Comparison of ENCODE assay signal across 9 cellular contexts in the genomic region with DNA sequence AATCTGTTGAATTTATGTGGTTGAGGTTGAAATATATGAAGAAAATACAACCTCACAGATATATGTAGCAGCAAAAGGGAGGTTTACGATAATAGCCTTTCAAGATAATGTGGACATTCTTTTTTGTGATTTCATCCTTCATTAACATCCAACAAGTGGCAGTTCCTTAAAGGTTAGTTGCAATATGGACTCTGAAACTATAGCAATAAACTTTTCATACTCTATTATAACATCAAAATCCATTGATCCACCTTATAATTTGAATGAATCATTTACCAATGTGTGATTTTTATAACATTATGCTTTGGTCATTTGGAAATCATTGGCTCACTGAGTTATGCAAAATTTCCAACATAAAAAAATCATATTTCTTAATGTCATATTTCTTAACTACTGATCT.
"Had no signal": no experiment of that assay in that cellular context is flagged by ENCODE, and none has a peak within 500 bp of the region (broad histone marks: within the 10 kb centered on the region; RNA-seq: fewer than 3 reads in every experiment).

No MANE protein-coding gene starts in this region.

- H3K27me3 Mint-ChIP-seq: IgD-negative memory B cell had no signal

- DNase-seq: GM23248, GOT3, H7, HFFc6 had no signal

- H3K4me3 Mint-ChIP-seq: HFFc6, IgD-negative memory B cell had no signal

- H3K4me1 Mint-ChIP-seq: IgD-negative memory B cell had no signal

- H3K4me1 ChIP-seq: HAP-1 had no signal

- H3K9me3 Mint-ChIP-seq: HFFc6, IgD-negative memory B cell had no signal

- H3K4me3 ChIP-seq: GM23248, HAP-1 had no signal

- H3K9me3 ChIP-seq: HAP-1 had no signal

- H3K9ac ChIP-seq: GM23248 had no signal

- H3K36me3 ChIP-seq: HAP-1 had no signal

- H3K27ac ChIP-seq: GM23248, HL-60 had no signal

- H2AFZ ChIP-seq: GM23248 had no signal

- ATAC-seq: HCT116, HepG2 had no signal

- H3K27ac Mint-ChIP-seq: HFFc6, IgD-negative memory B cell had no signal

- H3K36me3 Mint-ChIP-seq: IgD-negative memory B cell had no signal
